In the genomic region with DNA sequence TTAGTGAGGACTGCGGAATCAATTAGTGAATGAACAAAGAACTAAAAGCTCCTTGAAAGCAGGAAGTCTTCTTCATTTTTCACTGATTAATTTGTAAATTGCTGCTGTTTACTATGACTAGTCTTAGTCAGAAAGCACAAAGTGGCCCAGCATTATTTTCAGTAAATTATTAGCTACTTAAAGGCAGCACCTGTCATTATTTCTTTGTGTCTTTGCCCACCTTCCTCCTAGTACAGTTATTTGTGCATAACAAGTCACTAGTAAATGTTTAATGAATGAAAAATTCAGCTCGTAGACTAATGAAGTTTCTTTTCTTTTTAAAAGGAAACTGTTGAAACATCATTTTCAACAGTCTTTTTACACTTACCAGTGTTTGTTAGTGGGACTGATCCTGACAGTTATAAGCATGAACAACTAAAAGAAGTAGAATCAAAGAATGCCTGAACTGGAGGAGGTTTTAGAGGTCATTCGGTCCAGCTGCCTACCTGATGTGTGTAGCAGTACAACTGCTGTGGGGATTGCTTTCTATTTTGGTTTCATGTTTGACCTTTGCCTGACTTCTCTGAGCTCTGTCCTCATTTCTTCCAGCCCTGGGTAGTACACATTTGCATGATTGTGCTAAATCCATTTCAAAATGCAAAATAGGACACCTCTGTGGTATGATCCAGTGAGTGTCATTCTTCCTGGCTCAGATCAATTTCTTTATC, we compare ENCODE assay signal across 13 cellular contexts.
DNase-seq lines count a peak whose midpoint lies in the region; ATAC-seq and TF ChIP-seq lines count a peak whose summit lies in the region.
"Had no signal": no experiment of that assay in that cellular context is flagged by ENCODE, and none has a peak within 500 bp of the region (broad histone marks: within the 10 kb centered on the region; RNA-seq: fewer than 3 reads in every experiment).

No MANE protein-coding gene starts in this region.

- no peaks in the 10 kb centered on the region for H3K27me3 Mint-ChIP-seq in activated CD8-positive, alpha-beta T cell treated with anti-CD3 and anti-CD28 coated beads, Interleukin-2, amount 10 ng/mL, durations not matched to agents 7 days and 5 days (ENCODE audit: low read depth)
- H3K27me3 Mint-ChIP-seq in Caco-2 (ENCODE audit: insufficient read depth, unreplicated experiment): no peaks in the 10 kb centered on the region
- H3K27me3 Mint-ChIP-seq: activated CD4-positive, alpha-beta memory T cell treated with anti-CD3 and anti-CD28 coated beads for 36 hours had no signal

- ATAC-seq in GM18873 (IDR thresholded peaks at IDR 0.05; ENCODE audit: low FRiP score, unreplicated experiment) (peak; percentile 93), GM21576 (IDR thresholded peaks at IDR 0.05; ENCODE audit: unreplicated experiment) (peak; percentile 94), HG03139 (IDR thresholded peaks at IDR 0.05; ENCODE audit: unreplicated experiment) (peak; percentile 98), left lobe of liver (peak; percentile 95), omental fat pad (ENCODE audit: low FRiP score) (no peak)
- no peak for ATAC-seq in activated CD8-positive, alpha-beta T cell treated with anti-CD3 and anti-CD28 coated beads, Interleukin-2, amount 10 ng/mL, durations not matched to agents 7 days and 5 days

- CTCF ChIA-PET in activated CD8-positive, alpha-beta T cell treated with anti-CD3 and anti-CD28 coated beads, Interleukin-2, amount 10 ng/mL, durations not matched to agents 7 days and 5 days (lab: Charles Lee): no interaction called here
- CTCF ChIA-PET in Caco-2 (lab: Charles Lee): interaction anchor here (0.9 kb wide), 1 partner anchor 84 kb away, joined by 3 read pairs; no protein-coding TSS in a partner anchor

- H3K27ac Mint-ChIP-seq in activated CD8-positive, alpha-beta T cell treated with anti-CD3 and anti-CD28 coated beads, Interleukin-2, amount 10 ng/mL, durations not matched to agents 7 days and 5 days: no peak overlapping the region
- no peak overlapping the region for H3K27ac Mint-ChIP-seq in Caco-2 (ENCODE audit: unreplicated experiment)
- H3K27ac Mint-ChIP-seq: activated CD4-positive, alpha-beta memory T cell treated with anti-CD3 and anti-CD28 coated beads for 36 hours; CD8-positive, alpha-beta memory T cell had no signal

- no peak overlapping the region for H3K4me3 Mint-ChIP-seq in activated CD8-positive, alpha-beta T cell treated with anti-CD3 and anti-CD28 coated beads, Interleukin-2, amount 10 ng/mL, durations not matched to agents 7 days and 5 days
- no peak overlapping the region for H3K4me3 Mint-ChIP-seq in Caco-2 (ENCODE audit: unreplicated experiment)
- H3K4me3 Mint-ChIP-seq: activated CD4-positive, alpha-beta memory T cell treated with anti-CD3 and anti-CD28 coated beads for 36 hours; CD8-positive, alpha-beta memory T cell had no signal

- H3K36me3 Mint-ChIP-seq in activated CD8-positive, alpha-beta T cell treated with anti-CD3 and anti-CD28 coated beads, Interleukin-2, amount 10 ng/mL, durations not matched to agents 7 days and 5 days (ENCODE audit: low read depth): no peaks in the 10 kb centered on the region
- no peaks in the 10 kb centered on the region for H3K36me3 Mint-ChIP-seq in Caco-2 (ENCODE audit: insufficient read depth, unreplicated experiment)
- H3K36me3 Mint-ChIP-seq: activated CD4-positive, alpha-beta memory T cell treated with anti-CD3 and anti-CD28 coated beads for 36 hours; CD8-positive, alpha-beta memory T cell had no signal

- H3K4me1 Mint-ChIP-seq in activated CD8-positive, alpha-beta T cell treated with anti-CD3 and anti-CD28 coated beads, Interleukin-2, amount 10 ng/mL, durations not matched to agents 7 days and 5 days (ENCODE audit: low read depth): no peaks in the 10 kb centered on the region
- peaks cover 31% of the 10 kb centered on the region for H3K4me1 Mint-ChIP-seq in Caco-2 (ENCODE audit: low read depth, unreplicated experiment)
- H3K4me1 Mint-ChIP-seq: CD8-positive, alpha-beta memory T cell had no signal

- TF ChIP-seq CTCF in omental fat pad (IDR thresholded peaks at IDR 0.05) (no peak), Caco-2 (IDR thresholded peaks at IDR 0.05; ENCODE audit: insufficient read depth in 1 of 2, low read depth in 1 of 2, low read length in 1 of 2, severe bottlenecking in 1 of 2, unreplicated experiment in 1 of 2) (no peak)

- intact Hi-C loops in Caco-2 (cut with micrococcal nuclease; ENCODE audit: unreplicated experiment): loop anchor here (2.0 kb wide), 2 partner anchors 30 to 36 kb away; no protein-coding TSS in a partner anchor

- H3K4me3 ChIP-seq in Caco-2 (ENCODE audit: low read depth, low read length): no peak overlapping the region
- H3K4me3 ChIP-seq: esophagus squamous epithelium, uterus had no signal

- peaks cover 15% of the 10 kb centered on the region for H3K4me1 ChIP-seq in Caco-2
- H3K4me1 ChIP-seq: esophagus squamous epithelium, uterus had no signal

- POLR2A ChIA-PET in activated CD8-positive, alpha-beta T cell treated with anti-CD3 and anti-CD28 coated beads, Interleukin-2, amount 10 ng/mL, durations not matched to agents 7 days and 5 days (lab: Charles Lee): no interaction called here
- POLR2A ChIA-PET in Caco-2 (lab: Charles Lee): interaction anchor here (0.7 kb wide), 1 partner anchor 29 kb away, joined by 4 read pairs; no protein-coding TSS in a partner anchor

- H3K27me3 ChIP-seq in Caco-2 (replicated peaks; ENCODE audit: control insufficient read depth, insufficient read depth, low read length): no peaks in the 10 kb centered on the region
- H3K27me3 ChIP-seq: esophagus squamous epithelium, uterus had no signal

- DNase-seq in left lobe of liver (ENCODE audit: low spot score): peak; percentile 57
- DNase-seq in activated CD8-positive, alpha-beta T cell treated with anti-CD3 and anti-CD28 coated beads, Interleukin-2, amount 10 ng/mL, durations not matched to agents 7 days and 5 days: no peak
- no peak for DNase-seq in cortex of kidney (lab: John Stamatoyannopoulos, UW)
- no peak for DNase-seq in omental fat pad (ENCODE audit: low spot score)
- DNase-seq in Caco-2: no peak
- DNase-seq: activated CD4-positive, alpha-beta memory T cell treated with anti-CD3 and anti-CD28 coated beads for 36 hours; CD8-positive, alpha-beta memory T cell; esophagus squamous epithelium; NCI-H510A treated with DMSO at 0.1 percent for 48 hours; uterus had no signal

- no peaks in the 10 kb centered on the region for H3K9me3 ChIP-seq in Caco-2
- H3K9me3 ChIP-seq: esophagus squamous epithelium, uterus had no signal

- no TSS peak for BruUV-seq in Caco-2 (replicated peaks; lab: Mats Ljungman, UMichigan)

- no peaks in the 10 kb centered on the region for H3K9me3 Mint-ChIP-seq in activated CD8-positive, alpha-beta T cell treated with anti-CD3 and anti-CD28 coated beads, Interleukin-2, amount 10 ng/mL, durations not matched to agents 7 days and 5 days (ENCODE audit: insufficient read depth)
- peaks cover 25% of the 10 kb centered on the region for H3K9me3 Mint-ChIP-seq in Caco-2 (ENCODE audit: unreplicated experiment)

- H3K36me3 ChIP-seq in Caco-2 (ENCODE audit: control insufficient read depth, insufficient read depth, low read length): no peaks in the 10 kb centered on the region
- H3K36me3 ChIP-seq: esophagus squamous epithelium, uterus had no signal

Comparison
In these comparisons a context has a peak if more than half of its experiments do, and no peak if none do; other contexts are left out.
1. ATAC-seq: peak in GM18873 (single experiment), GM21576 (single experiment), HG03139 (single experiment) and left lobe of liver (single experiment); none in activated CD8-positive, alpha-beta T cell treated with anti-CD3 and anti-CD28 coated beads, Interleukin-2, amount 10 ng/mL, durations not matched to agents 7 days and 5 days (single experiment) and omental fat pad (single experiment).